ENCODE assay signal across 1 cellular context in the genomic region with DNA sequence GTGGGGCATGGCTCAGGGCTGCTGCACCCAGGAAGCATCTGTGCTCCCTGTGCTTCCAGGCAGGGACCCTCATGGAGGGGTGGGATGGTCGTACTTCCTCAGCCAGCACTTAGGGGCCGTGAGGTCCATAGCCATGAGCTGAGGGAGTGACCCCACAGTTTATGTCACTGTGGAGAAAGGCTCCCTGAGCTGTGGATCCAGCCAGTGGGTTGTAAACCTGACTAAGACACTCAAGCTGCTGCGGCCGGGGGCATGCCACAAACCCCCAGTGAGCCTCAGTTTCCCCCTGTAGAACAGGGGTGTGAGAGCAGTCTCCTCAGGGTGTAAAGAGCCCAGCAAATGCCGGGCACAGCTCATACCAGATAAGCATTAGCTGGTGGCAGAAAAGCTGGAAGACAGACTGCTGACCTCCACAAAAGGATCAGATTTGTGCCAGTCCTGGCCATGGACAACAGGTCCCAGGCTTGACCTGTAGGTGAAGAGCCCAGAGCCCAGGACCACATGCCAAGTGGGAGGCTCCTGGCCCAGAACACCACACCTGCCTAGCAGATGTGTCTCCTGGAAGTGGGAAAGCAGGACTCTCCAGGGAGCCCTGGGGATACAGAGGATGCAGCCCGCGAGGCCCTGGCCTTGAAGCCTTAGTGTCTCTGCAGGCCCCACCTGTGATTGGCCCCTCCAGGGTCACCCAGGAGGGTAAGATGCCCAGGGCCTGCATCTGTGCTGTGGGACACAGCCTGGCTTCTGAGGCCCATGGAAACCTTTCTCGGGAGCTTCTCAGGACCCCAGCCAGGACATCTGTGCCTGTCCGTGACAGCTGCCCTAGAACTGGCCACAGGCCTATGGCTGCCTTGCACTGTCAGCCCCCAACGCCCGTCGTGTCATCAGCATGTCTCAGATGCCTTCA.
TF ChIP-seq lines count a peak whose summit lies in the region.

No MANE protein-coding gene starts in this region.

TF ChIP-seq in H1, 55 proteins besides CTCF, POLR2A, EP300 and RAD21:
- TF ChIP-seq CBX5 (IDR thresholded peaks at IDR 0.05; ENCODE audit: low read depth, low read length) (no peak), FOSL1 (IDR thresholded peaks at IDR 0.05; ENCODE audit: insufficient read depth, low read depth, low read length) (no peak), RNF2 (IDR thresholded peaks at IDR 0.05; ENCODE audit: borderline replicate concordance, low read depth, low read length, missing control alignments, poor library complexity, severe bottlenecking) (no peak), RFX5 (IDR thresholded peaks at IDR 0.05; ENCODE audit: borderline replicate concordance, low read depth, low read length) (no peak), NANOG (IDR thresholded peaks at IDR 0.05; ENCODE audit: insufficient read depth, low read depth, low read length, poor library complexity, severe bottlenecking) (no peak), SIRT6 (IDR thresholded peaks at IDR 0.05; ENCODE audit: low read length) (no peak), TAF1 (IDR thresholded peaks at IDR 0.05; ENCODE audit: low read depth, low read length) (no peak), SAP30 (IDR thresholded peaks at IDR 0.05; ENCODE audit: insufficient read depth, insufficient replicate concordance, low read length) (no peak), TCF12 (IDR thresholded peaks at IDR 0.05; ENCODE audit: low read depth, low read length) (no peak), ZNF274 (IDR thresholded peaks at IDR 0.05; ENCODE audit: borderline replicate concordance, extremely low read depth, low read length) (no peak), BACH1 (IDR thresholded peaks at IDR 0.05; ENCODE audit: low read length) (no peak), SP2 (IDR thresholded peaks at IDR 0.05; ENCODE audit: low read length) (no peak), TEAD4 (IDR thresholded peaks at IDR 0.05; ENCODE audit: low read depth, low read length) (no peak), HDAC2 (IDR thresholded peaks at IDR 0.05; ENCODE audit: borderline replicate concordance in 1 of 2, low read depth in 2 of 2, low read length in 2 of 2) (no peak)
- TF ChIP-seq, protein P1, sequence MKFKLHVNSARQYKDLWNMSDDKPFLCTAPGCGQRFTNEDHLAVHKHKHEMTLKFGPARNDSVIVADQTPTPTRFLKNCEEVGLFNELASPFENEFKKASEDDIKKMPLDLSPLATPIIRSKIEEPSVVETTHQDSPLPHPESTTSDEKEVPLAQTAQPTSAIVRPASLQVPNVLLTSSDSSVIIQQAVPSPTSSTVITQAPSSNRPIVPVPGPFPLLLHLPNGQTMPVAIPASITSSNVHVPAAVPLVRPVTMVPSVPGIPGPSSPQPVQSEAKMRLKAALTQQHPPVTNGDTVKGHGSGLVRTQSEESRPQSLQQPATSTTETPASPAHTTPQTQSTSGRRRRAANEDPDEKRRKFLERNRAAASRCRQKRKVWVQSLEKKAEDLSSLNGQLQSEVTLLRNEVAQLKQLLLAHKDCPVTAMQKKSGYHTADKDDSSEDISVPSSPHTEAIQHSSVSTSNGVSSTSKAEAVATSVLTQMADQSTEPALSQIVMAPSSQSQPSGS (IDR thresholded peaks at IDR 0.05; ENCODE audit: low read length): no peak
